8 cellular contexts compared by ENCODE assay signal in the genomic region with DNA sequence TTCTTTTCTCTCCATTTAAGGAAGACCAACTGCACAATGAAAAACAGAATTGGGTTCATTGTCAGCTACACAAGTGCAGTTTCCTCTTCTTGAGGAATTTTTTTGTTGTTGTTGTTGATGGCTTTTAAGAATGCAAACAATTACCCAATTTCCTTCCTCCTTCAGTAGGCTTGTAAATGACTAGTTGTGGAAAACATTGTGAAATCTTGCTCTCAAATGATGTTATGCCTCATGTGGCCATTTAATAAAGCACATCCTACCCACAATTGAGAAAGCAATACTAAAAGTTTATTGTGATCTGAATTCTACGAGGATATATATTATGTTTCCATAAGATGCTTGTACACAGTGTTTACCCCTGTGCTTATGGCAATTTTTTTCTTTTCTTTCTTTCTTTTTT.
DNase-seq lines count a peak whose midpoint lies in the region; ATAC-seq and TF ChIP-seq lines count a peak whose summit lies in the region.

No MANE protein-coding gene starts in this region.

- intact Hi-C loops in dendritic cell treated with granulocyte-macrophage colony-stimulating factor and Interleukin-4, amounts not matched to agents 40 ng/mL and 50 ng/mL, for 4 days (cut with micrococcal nuclease), result loop anchor here (5.0 kb wide), 2 partner anchors 71 to 196 kb away; a partner anchor contains a TSS

- H3K36me3 Mint-ChIP-seq in dendritic cell treated with granulocyte-macrophage colony-stimulating factor and Interleukin-4, amounts not matched to agents 40 ng/mL and 50 ng/mL, for 4 days (ENCODE audit: low read depth), result no peaks in the 10 kb centered on the region
- no peaks in the 10 kb centered on the region for H3K36me3 Mint-ChIP-seq in progenitor cell of endocrine pancreas (ENCODE audit: insufficient read depth)
- H3K36me3 Mint-ChIP-seq in activated naive CD8-positive, alpha-beta T cell treated with anti-CD3 and anti-CD28 coated beads for 36 hours, result no peaks in the 10 kb centered on the region

- no peak overlapping the region for H3K4me3 Mint-ChIP-seq in dendritic cell treated with granulocyte-macrophage colony-stimulating factor and Interleukin-4, amounts not matched to agents 40 ng/mL and 50 ng/mL, for 4 days
- H3K4me3 Mint-ChIP-seq in progenitor cell of endocrine pancreas (ENCODE audit: low read depth), result no peak overlapping the region
- no peak overlapping the region for H3K4me3 Mint-ChIP-seq in activated naive CD8-positive, alpha-beta T cell treated with anti-CD3 and anti-CD28 coated beads for 36 hours

- no peaks in the 10 kb centered on the region for H3K4me1 Mint-ChIP-seq in dendritic cell treated with granulocyte-macrophage colony-stimulating factor and Interleukin-4, amounts not matched to agents 40 ng/mL and 50 ng/mL, for 4 days (ENCODE audit: low read depth)
- peaks cover 4% of the 10 kb centered on the region for H3K4me1 Mint-ChIP-seq in progenitor cell of endocrine pancreas (ENCODE audit: low read depth)
- no peaks in the 10 kb centered on the region for H3K4me1 Mint-ChIP-seq in activated naive CD8-positive, alpha-beta T cell treated with anti-CD3 and anti-CD28 coated beads for 36 hours

- in situ Hi-C loops in G401 (cut with HindIII; ENCODE audit: low sequenced_read_pairs), result no loop called here

- ATAC-seq in GM18907 (IDR thresholded peaks at IDR 0.05; ENCODE audit: unreplicated experiment), result peak; percentile 68

- H3K27ac Mint-ChIP-seq in dendritic cell treated with granulocyte-macrophage colony-stimulating factor and Interleukin-4, amounts not matched to agents 40 ng/mL and 50 ng/mL, for 4 days, result peak overlapping the region; percentile 63
- no peak overlapping the region for H3K27ac Mint-ChIP-seq in progenitor cell of endocrine pancreas
- no peak overlapping the region for H3K27ac Mint-ChIP-seq in activated naive CD8-positive, alpha-beta T cell treated with anti-CD3 and anti-CD28 coated beads for 36 hours

- DNase-seq in LoVo (ENCODE audit: low spot score) (peak; percentile 12), progenitor cell of endocrine pancreas (ENCODE audit: low spot score, unreplicated experiment) (no peak), G401 (ENCODE audit: low spot score) (no peak)
- DNase-seq in activated CD4-positive, alpha-beta T cell treated with anti-CD3 and anti-CD28 coated beads for 4 hours, result no peak
- DNase-seq in activated naive CD8-positive, alpha-beta T cell treated with anti-CD3 and anti-CD28 coated beads for 36 hours, result no peak
- DNase-seq in activated CD4-positive, CD25-positive, alpha-beta regulatory T cell treated with anti-CD3 and anti-CD28 coated beads, Interleukin-2, amount 50 U/mL, for 72 hours, result no peak

- TF ChIP-seq CTCF in progenitor cell of endocrine pancreas (IDR thresholded peaks at IDR 0.05; ENCODE audit: unreplicated experiment), result peak; percentile 37

- peaks cover 19% of the 10 kb centered on the region for H3K9me3 Mint-ChIP-seq in dendritic cell treated with granulocyte-macrophage colony-stimulating factor and Interleukin-4, amounts not matched to agents 40 ng/mL and 50 ng/mL, for 4 days
- H3K9me3 Mint-ChIP-seq in progenitor cell of endocrine pancreas (ENCODE audit: low read depth), result peaks cover 4% of the 10 kb centered on the region
- peaks cover 3% of the 10 kb centered on the region for H3K9me3 Mint-ChIP-seq in activated naive CD8-positive, alpha-beta T cell treated with anti-CD3 and anti-CD28 coated beads for 36 hours

- no peaks in the 10 kb centered on the region for H3K27me3 Mint-ChIP-seq in dendritic cell treated with granulocyte-macrophage colony-stimulating factor and Interleukin-4, amounts not matched to agents 40 ng/mL and 50 ng/mL, for 4 days
- no peaks in the 10 kb centered on the region for H3K27me3 Mint-ChIP-seq in progenitor cell of endocrine pancreas
- H3K27me3 Mint-ChIP-seq in activated naive CD8-positive, alpha-beta T cell treated with anti-CD3 and anti-CD28 coated beads for 36 hours, result no peaks in the 10 kb centered on the region
